ENCODE assay signal across 18 cellular contexts in genomic region chr13:85575110-85575509, GRCh38.
DNase-seq lines count a peak whose midpoint lies in the region; ATAC-seq and TF ChIP-seq lines count a peak whose summit lies in the region.
"Had no signal": no experiment of that assay in that cellular context is flagged by ENCODE, and none has a peak within 500 bp of the region (broad histone marks: within the 10 kb centered on the region; RNA-seq: fewer than 3 reads in every experiment).

No MANE protein-coding gene starts in this region.

- H3K4me1 ChIP-seq in BE2C (no peaks in the 10 kb centered on the region; the same call in 1 of the 2 replicates), SK-N-SH (ENCODE audit: control insufficient read depth in 1 of 2, insufficient read depth in 2 of 2, low read depth in 1 of 2, low read length in 1 of 2) (no peaks in the 10 kb centered on the region; a peak in 1 of 4 replicates)

- H3F3A ChIP-seq in SK-N-SH (replicated peaks; ENCODE audit: insufficient read depth), result peaks cover 4% of the 10 kb centered on the region

- no peak overlapping the region for H2AFZ ChIP-seq in SK-N-SH (ENCODE audit: low read depth)
- H2AFZ ChIP-seq: GM23338 had no signal

- no peak overlapping the region for H3K4me2 ChIP-seq in SK-N-SH
- H3K4me2 ChIP-seq: GM23338 had no signal

- H3K79me2 ChIP-seq in SK-N-SH (ENCODE audit: insufficient read depth), result no peaks in the 10 kb centered on the region

- no peak for TF ChIP-seq RAD21 in SK-N-SH (IDR thresholded peaks at IDR 0.05; ENCODE audit: low read length)

- ATAC-seq in HG03280 (IDR thresholded peaks at IDR 0.05; ENCODE audit: unreplicated experiment), result no peak
- ATAC-seq: GM23338, HCT116 had no signal

- TF ChIP-seq CTCF in BE2C (IDR thresholded peaks at IDR 0.05; ENCODE audit: low read depth, low read length) (no peak), SK-N-SH (IDR thresholded peaks at IDR 0.05) (no peak)

- no peak overlapping the region for H3K9ac ChIP-seq in SK-N-SH

- peak in 1 of 2 experiments; percentile 68; a peak in 1 of 4 replicates for TF ChIP-seq EP300 in SK-N-SH (IDR thresholded peaks at IDR 0.05; ENCODE audit: borderline replicate concordance in 1 of 2, low read depth in 1 of 2, low read length in 1 of 2)

- H3K9me3 ChIP-seq in BE2C, result no peaks in the 10 kb centered on the region
- no peaks in the 10 kb centered on the region for H3K9me3 ChIP-seq in SK-N-SH

- H3K4me3 ChIP-seq in BE2C (ENCODE audit: low read depth, low read length), result no peak overlapping the region
- H3K4me3 ChIP-seq in SK-N-SH (ENCODE audit: low read depth in 2 of 2, low read length in 1 of 2), result no peak overlapping the region
- H3K4me3 ChIP-seq: GM23338 had no signal

- CTCF ChIA-PET in SK-N-SH (lab: Yijun Ruan, JAX), result interaction anchor here (1.7 kb wide), 1 partner anchor 9 kb away, joined by 7 read pairs; no protein-coding TSS in a partner anchor

- DNase-seq in BE2C (peak; percentile 49), NCI-H524 treated with DMSO at 0.1 percent for 48 hours (lab: John Stamatoyannopoulos, UW) (peak; percentile 31), SK-N-SH (peak; percentile 42), cerebellum (ENCODE audit: low spot score) (peak; percentile 55), AG08395 (ENCODE audit: low spot score) (no peak), posterior cingulate gyrus (no peak), inferior parietal cortex (ENCODE audit: extremely low spot score) (no peak)
- DNase-seq: AML-193; Calu3; CD4-positive, alpha-beta memory T cell; COR-L47; DMS53; DMS79 treated with DMSO at 0.1 percent for 48 hours; H9 had no signal

- H3K36me3 ChIP-seq in BE2C, result no peaks in the 10 kb centered on the region
- H3K36me3 ChIP-seq in SK-N-SH (replicated peaks in 1 of 2; ENCODE audit: control insufficient read depth in 1 of 2, insufficient read depth in 2 of 2, low read length in 1 of 2), result no peaks in the 10 kb centered on the region

- no peak overlapping the region; a peak in 1 of 4 replicates for H3K27ac ChIP-seq in SK-N-SH (ENCODE audit: low read depth in 2 of 2, low read length in 1 of 2)
- H3K27ac ChIP-seq: 22Rv1 had no signal

- POLR2A ChIA-PET in SK-N-SH (lab: Yijun Ruan, JAX), result no interaction called here

- no peaks in the 10 kb centered on the region for H3K27me3 ChIP-seq in BE2C
- H3K27me3 ChIP-seq in SK-N-SH (ENCODE audit: insufficient read depth), result no peaks in the 10 kb centered on the region

- H4K20me1 ChIP-seq in SK-N-SH (ENCODE audit: insufficient read depth), result no peaks in the 10 kb centered on the region

- H3K9me2 ChIP-seq in SK-N-SH, result no peaks in the 10 kb centered on the region

- intact Hi-C loops in posterior cingulate gyrus (cut with DNase I), result no loop called here

TF ChIP-seq in SK-N-SH, 30 proteins besides CTCF, POLR2A, EP300 and RAD21:
- TF ChIP-seq YY1 (IDR thresholded peaks at IDR 0.05; ENCODE audit: low read depth) (no peak), GATA2 (CRISPR knock-in tag; IDR thresholded peaks at IDR 0.05) (peak; percentile 29; the same call in 1 of the 2 replicates), CHD2 (IDR thresholded peaks at IDR 0.05; ENCODE audit: low read length, partially characterized antibody) (peak; percentile 40), MEF2A (IDR thresholded peaks at IDR 0.05; ENCODE audit: borderline replicate concordance, low read depth) (no peak), RCOR1 (IDR thresholded peaks at IDR 0.05; ENCODE audit: low read length) (peak; percentile 49; the same call in 1 of the 2 replicates), TEAD4 (IDR thresholded peaks at IDR 0.05; ENCODE audit: borderline replicate concordance, insufficient read depth) (no peak)

Comparison
In these comparisons a context has a peak if more than half of its experiments do, and no peak if none do; other contexts are left out.
1. DNase-seq: peak in BE2C (single experiment), NCI-H524 treated with DMSO at 0.1 percent for 48 hours (single experiment), SK-N-SH (single experiment) and cerebellum (single experiment); none in AG08395 (single experiment), posterior cingulate gyrus (0 of 10) and inferior parietal cortex (single experiment).